Comparison of ENCODE assay signal across 7 cellular contexts in the genomic region with DNA sequence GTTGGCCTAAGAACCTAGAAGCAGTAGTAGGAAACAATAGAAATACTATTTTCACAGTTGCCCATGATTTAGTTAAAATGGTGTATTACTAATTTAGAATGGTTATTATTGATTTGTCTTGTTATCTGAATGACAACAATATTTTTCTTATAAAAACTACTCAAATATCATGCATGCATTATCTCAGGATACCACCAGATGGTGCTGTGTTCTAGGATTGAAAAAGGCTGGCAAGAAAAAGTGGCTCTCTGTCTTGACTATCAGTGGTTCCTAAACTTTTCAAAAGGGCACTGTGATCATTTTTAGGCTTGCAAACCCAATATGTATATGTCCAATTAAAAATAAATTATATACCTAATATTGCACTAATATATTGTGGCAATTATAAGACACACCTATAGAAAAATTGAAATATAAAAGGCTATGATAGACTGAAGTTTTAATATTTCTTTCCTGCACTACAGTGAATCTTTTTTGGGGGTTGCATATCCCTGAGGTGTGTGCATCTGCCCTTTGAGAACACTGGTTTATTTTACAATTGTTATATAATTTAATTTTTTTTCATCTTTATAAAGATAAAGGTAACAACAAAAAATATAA.
DNase-seq lines count a peak whose midpoint lies in the region; ATAC-seq and TF ChIP-seq lines count a peak whose summit lies in the region.

No MANE protein-coding gene starts in this region.

- H3K4me1 Mint-ChIP-seq in neural crest cell, result no peaks in the 10 kb centered on the region

- DNase-seq in DMS79 (lab: John Stamatoyannopoulos, UW) (peak; percentile 3), HAP-1 (ENCODE audit: low spot score in 2 of 2) (peak; percentile 31 to 50), NCI-H748 (lab: John Stamatoyannopoulos, UW; ENCODE audit: unreplicated experiment) (peak; percentile 51), colonic mucosa (no peak), neural crest cell (ENCODE audit: low read depth, low spot score) (peak; percentile 24)
- no peak for DNase-seq in activated effector memory CD4-positive, alpha-beta T cell treated with Interleukin-2 at 50 U/mL for 16 hours

- H3K9me3 Mint-ChIP-seq in neural crest cell, result peaks cover 3% of the 10 kb centered on the region

- H3K27ac ChIP-seq in colonic mucosa, result no peak overlapping the region

- no peaks in the 10 kb centered on the region for H3K36me3 Mint-ChIP-seq in neural crest cell (ENCODE audit: low read depth)

- no peak overlapping the region for H3K27ac Mint-ChIP-seq in neural crest cell (ENCODE audit: unreplicated experiment)

- H3K4me3 ChIP-seq in HAP-1, result no peak overlapping the region
- H3K4me3 ChIP-seq in colonic mucosa, result no peak overlapping the region

- H3K9me3 ChIP-seq in HAP-1, result no peaks in the 10 kb centered on the region
- H3K9me3 ChIP-seq in colonic mucosa, result no peaks in the 10 kb centered on the region

- H3K27me3 ChIP-seq in HAP-1 (ENCODE audit: low read depth) (no peaks in the 10 kb centered on the region), colonic mucosa (no peaks in the 10 kb centered on the region)

- H3K36me3 ChIP-seq in HAP-1 (replicated peaks), result no peaks in the 10 kb centered on the region
- no peaks in the 10 kb centered on the region for H3K36me3 ChIP-seq in colonic mucosa

- in situ Hi-C loops in HAP-1 (cut with MboI; ENCODE audit: low sequenced_read_pairs), result loop anchor here (25.0 kb wide), 3 partner anchors 283 to 1258 kb away; no protein-coding TSS in a partner anchor

- no peaks in the 10 kb centered on the region for H3K4me1 ChIP-seq in HAP-1
- H3K4me1 ChIP-seq in colonic mucosa, result no peaks in the 10 kb centered on the region

- intact Hi-C loops in colonic mucosa (cut with DNase I), result loop anchor here (5.0 kb wide), 1 partner anchor 1258 kb away; no protein-coding TSS in a partner anchor

- TF ChIP-seq CTCF in colonic mucosa (IDR thresholded peaks at IDR 0.05) (peak; percentile 76), neural crest cell (conservative IDR thresholded peaks at IDR 0.05) (peak; percentile 95)

- H3K4me3 Mint-ChIP-seq in neural crest cell, result no peak overlapping the region

- H3K9ac ChIP-seq in colonic mucosa (ENCODE audit: low read depth in 2 of 2, low read length in 2 of 2), result no peak overlapping the region

- H3K27me3 Mint-ChIP-seq in neural crest cell (ENCODE audit: low read depth), result no peaks in the 10 kb centered on the region

- no peak for ATAC-seq in HG03457 (IDR thresholded peaks at IDR 0.05; ENCODE audit: unreplicated experiment)

Comparison
In these comparisons a context has a peak if more than half of its experiments do, and no peak if none do; other contexts are left out.
1. DNase-seq: peak in DMS79 (single experiment), HAP-1 (2 of 2), NCI-H748 (single experiment) and neural crest cell (single experiment); none in colonic mucosa (single experiment) and activated effector memory CD4-positive, alpha-beta T cell treated with Interleukin-2 at 50 U/mL for 16 hours (single experiment).